ENCODE assay signal across 8 cellular contexts in genomic region chr2:223970343-223971128, GRCh38. TPM values are rescaled to one million over a fixed set of nuclear protein-coding genes. Genes with fewer than 3 reads are reported as not detected.
A peak's percentile ranks its signal among the peaks of the same experiment; 100 is the strongest.
DNase-seq lines count a peak whose midpoint lies in the region; ATAC-seq, FAIRE-seq and TF ChIP-seq lines count a peak whose summit lies in the region.

No MANE protein-coding gene starts in this region.

- POLR2A ChIA-PET in CD8-positive, alpha-beta memory T cell (lab: Charles Lee), result interaction anchor here (1.4 kb wide), 1 partner anchor 11 kb away, joined by 3 read pairs; no protein-coding TSS in a partner anchor
- POLR2A ChIA-PET in PC-9 (lab: Charles Lee; ENCODE audit: unreplicated experiment), result no interaction called here

- H3K4me3 Mint-ChIP-seq in CD8-positive, alpha-beta memory T cell, result no peak overlapping the region

- CTCF ChIA-PET in CD8-positive, alpha-beta memory T cell (lab: Charles Lee), result interaction anchor here (0.9 to 5.1 kb wide), 18 partner anchors 10 to 399 kb away, joined by 3 to 40 read pairs (median 4); partner anchors contain the start of gene MRPL44
- CTCF ChIA-PET in PC-9 (lab: Charles Lee), result interaction anchor here (0.5 to 3.2 kb wide), 28 partner anchors 9 to 1697 kb away, joined by 3 to 53 read pairs (median 4); partner anchors contain the start of gene MRPL44

- no TSS peak for BruUV-seq in PC-9 (replicated peaks; lab: Mats Ljungman, UMichigan)

- TF ChIP-seq CTCF in PC-9 (conservative IDR thresholded peaks at IDR 0.05), result peak; percentile 100

- H3F3A ChIP-seq in PC-9 (ENCODE audit: insufficient read depth, low read depth), result peaks cover 24% of the 10 kb centered on the region

- no peak overlapping the region for H3K27ac ChIP-seq in CD8-positive, alpha-beta memory T cell (ENCODE audit: low read depth, low read length)
- no peak overlapping the region for H3K27ac ChIP-seq in PC-9
- no peak overlapping the region for H3K27ac ChIP-seq in right cardiac atrium (ENCODE audit: low read length)
- no peak overlapping the region for H3K27ac ChIP-seq in small intestine (ENCODE audit: low read depth in 1 of 2, low read length in 1 of 2)

- H3K9me3 Mint-ChIP-seq in CD8-positive, alpha-beta memory T cell, result no peaks in the 10 kb centered on the region

- ATAC-seq in GM18909 (IDR thresholded peaks at IDR 0.05; ENCODE audit: poor library complexity, unreplicated experiment) (peak; percentile 78), HG03571 (IDR thresholded peaks at IDR 0.05; ENCODE audit: unreplicated experiment) (peak; percentile 78), right cardiac atrium (peak; percentile 51 to 52), HG02623 (IDR thresholded peaks at IDR 0.05; ENCODE audit: unreplicated experiment) (no peak)

- peaks cover 4 to 24% (median 11%) of the 10 kb centered on the region in 3 donors for H3K36me3 Mint-ChIP-seq in CD8-positive, alpha-beta memory T cell

- WGBS in right cardiac atrium, result 62% methylated on average over 8 of the region's 8 CpGs
- 66 to 69% (median 66%) methylated on average over 8 of the region's 8 CpGs for WGBS in small intestine, 3 donors

- H3K36me3 ChIP-seq in CD8-positive, alpha-beta memory T cell (ENCODE audit: insufficient read depth, low read length), result peaks cover 9% of the 10 kb centered on the region
- H3K36me3 ChIP-seq in PC-9 (ENCODE audit: low read depth), result peaks cover 20% of the 10 kb centered on the region
- peaks cover 2 to 3% of the 10 kb centered on the region in 2 donors for H3K36me3 ChIP-seq in small intestine (ENCODE audit: control insufficient read depth in 2 of 2, insufficient read depth in 2 of 2, low read length in 2 of 2)

- FAIRE-seq in small intestine (lab: Jason Lieb, UNC), result no peak

- H3K4me1 Mint-ChIP-seq in CD8-positive, alpha-beta memory T cell, result peaks cover 3 to 16% (median 5%) of the 10 kb centered on the region in 3 donors

- intact Hi-C loops in PC-9 (cut with micrococcal nuclease; ENCODE audit: unreplicated experiment), result loop anchor here (1.0 to 10.0 kb wide), 8 partner anchors 68 to 1690 kb away; no protein-coding TSS in a partner anchor
- intact Hi-C loops in right cardiac atrium (cut with DNase I), result no loop called here

- peak; percentile 26 to 54 (median 35) for DNase-seq in CD8-positive, alpha-beta memory T cell
- DNase-seq in PC-9 (peak; percentile 64 to 65), right cardiac atrium (no peak), small intestine (peak; percentile 55)
- DNase-seq in activated naive CD8-positive, alpha-beta T cell treated with anti-CD3 and anti-CD28 coated beads, Interleukin-2, amount 50 U/mL, for 16 hours (ENCODE audit: low read depth, low spot score), result peak; percentile 12

- no peaks in the 10 kb centered on the region for H3K79me2 ChIP-seq in PC-9 (ENCODE audit: low read depth)

- no peak overlapping the region for H3K4me2 ChIP-seq in PC-9

- H3K27ac Mint-ChIP-seq in CD8-positive, alpha-beta memory T cell, result peak overlapping the region in 1 of 8 donors; percentile 64

- H3K27me3 Mint-ChIP-seq in CD8-positive, alpha-beta memory T cell, result no peaks in the 10 kb centered on the region

- no peaks in the 10 kb centered on the region for H3K9me2 ChIP-seq in PC-9 (ENCODE audit: insufficient read depth)

- no peak overlapping the region for H3K4me3 ChIP-seq in CD8-positive, alpha-beta memory T cell (ENCODE audit: low read length)
- H3K4me3 ChIP-seq in PC-9 (no peak overlapping the region), right cardiac atrium (ENCODE audit: low read length) (no peak overlapping the region), small intestine (ENCODE audit: low read depth in 1 of 2, low read length in 2 of 2) (no peak overlapping the region)

- H3K4me1 ChIP-seq in CD8-positive, alpha-beta memory T cell (ENCODE audit: insufficient read depth, low read length), result no peaks in the 10 kb centered on the region
- H3K4me1 ChIP-seq in PC-9 (replicated peaks; ENCODE audit: insufficient read depth) (no peaks in the 10 kb centered on the region), right cardiac atrium (ENCODE audit: control insufficient read depth, insufficient read depth, low read length) (no peaks in the 10 kb centered on the region), small intestine (ENCODE audit: control insufficient read depth in 2 of 2, insufficient read depth in 1 of 2, low read depth in 1 of 2, low read length in 1 of 2) (no peaks in the 10 kb centered on the region)

- no peaks in the 10 kb centered on the region for H4K20me1 ChIP-seq in PC-9 (ENCODE audit: insufficient read depth)

- H2AFZ ChIP-seq in PC-9, result peak overlapping the region; percentile 32; the same call in 1 of the 2 replicates

- no peaks in the 10 kb centered on the region for H3K9me3 ChIP-seq in CD8-positive, alpha-beta memory T cell (ENCODE audit: low read length)
- H3K9me3 ChIP-seq in PC-9 (ENCODE audit: insufficient read depth, low read depth) (no peaks in the 10 kb centered on the region), right cardiac atrium (ENCODE audit: control insufficient read depth, low read length) (no peaks in the 10 kb centered on the region), small intestine (ENCODE audit: control insufficient read depth, low read depth) (no peaks in the 10 kb centered on the region)

- no peaks in the 10 kb centered on the region for H3K27me3 ChIP-seq in CD8-positive, alpha-beta memory T cell (ENCODE audit: insufficient read depth, low read length, poor library complexity, severe bottlenecking)
- H3K27me3 ChIP-seq in PC-9 (ENCODE audit: insufficient read depth, low read depth), result no peaks in the 10 kb centered on the region
- no peaks in the 10 kb centered on the region for H3K27me3 ChIP-seq in right cardiac atrium (ENCODE audit: control insufficient read depth, insufficient read depth)
- H3K27me3 ChIP-seq in small intestine (ENCODE audit: control insufficient read depth in 2 of 2, insufficient read depth in 2 of 2, low read length in 2 of 2), result no peaks in the 10 kb centered on the region

RNA-seq across cellular contexts. Expression of gene MRPL44, which starts 13.3 kb away (rescaled TPM):
- total RNA-seq in CD8-positive, alpha-beta memory T cell, result 10 to 100 TPM; 42.6 TPM
- polyA plus RNA-seq in CD8-positive, alpha-beta memory T cell, result 26.7 TPM
- total RNA-seq in PC-9 (2021) (66.4 and 76.6 TPM in 2 replicates), right cardiac atrium (10 to 100 TPM; 22.0 to 31.8 (median 30.4) TPM)
- polyA plus RNA-seq in right cardiac atrium (34.9 TPM), small intestine (10 to 100 TPM; 28.1 to 33.9 (median 31.8) TPM)

RNA-seq across cellular contexts. Expression of gene WDFY1, which starts 25.4 kb away (rescaled TPM):
- 10 to 100 TPM; 16.0 to 18.1 TPM for total RNA-seq in CD8-positive, alpha-beta memory T cell
- 28.5 TPM for polyA plus RNA-seq in CD8-positive, alpha-beta memory T cell
- 81.9 and 84.4 TPM in 2 replicates for total RNA-seq in PC-9 (2021)
- total RNA-seq in right cardiac atrium, result 10 to 100 TPM; 15.0 to 21.2 (median 17.5) TPM
- polyA plus RNA-seq in right cardiac atrium, result 10.7 TPM
- 10 to 100 TPM in 2 of 3 donors, 1 to 10 TPM in 1; 9.5 to 18.3 (median 13.2) TPM for polyA plus RNA-seq in small intestine

Comparison
In these comparisons a context has a peak if more than half of its experiments do, and no peak if none do; other contexts are left out.
1. DNase-seq: peak in CD8-positive, alpha-beta memory T cell (5 of 5), PC-9 (2 of 2), activated naive CD8-positive, alpha-beta T cell treated with anti-CD3 and anti-CD28 coated beads, Interleukin-2, amount 50 U/mL, for 16 hours (single experiment) and small intestine (single experiment); none in right cardiac atrium (0 of 3).